ENCODE assay signal across 11 cellular contexts in genomic region chr5:179154346-179154990, GRCh38.
"Had no signal": no experiment of that assay in that cellular context is flagged by ENCODE, and none has a peak within 500 bp of the region (broad histone marks: within the 10 kb centered on the region; RNA-seq: fewer than 3 reads in every experiment).

No MANE protein-coding gene starts in this region.

- H3K4me3 ChIP-seq: pancreas, smooth muscle cell had no signal

- H3K9me3 ChIP-seq: pancreas had no signal

- DNase-seq: activated B cell treated with CpG ODN at 0.5 μM for 24 hours; activated CD4-positive, alpha-beta T cell treated with anti-CD3 and anti-CD28 coated beads, Interleukin-2, amount 10 ng/mL, durations not matched to agents 24 days and 14 days; activated gamma-delta T cell; amygdala; dermis blood vessel endothelial cell; erythroblast; hypothalamus; mesendoderm; pancreas; stimulated activated naive CD4-positive, alpha-beta T cell had no signal

- H3K27me3 ChIP-seq: pancreas had no signal

- H3K4me2 ChIP-seq: smooth muscle cell had no signal

- H3K4me1 ChIP-seq: pancreas had no signal

- H3K36me3 ChIP-seq: pancreas had no signal

- ATAC-seq: pancreas had no signal

- H3K27ac ChIP-seq: pancreas had no signal
